ENCODE assay signal across 16 cellular contexts in the genomic region with DNA sequence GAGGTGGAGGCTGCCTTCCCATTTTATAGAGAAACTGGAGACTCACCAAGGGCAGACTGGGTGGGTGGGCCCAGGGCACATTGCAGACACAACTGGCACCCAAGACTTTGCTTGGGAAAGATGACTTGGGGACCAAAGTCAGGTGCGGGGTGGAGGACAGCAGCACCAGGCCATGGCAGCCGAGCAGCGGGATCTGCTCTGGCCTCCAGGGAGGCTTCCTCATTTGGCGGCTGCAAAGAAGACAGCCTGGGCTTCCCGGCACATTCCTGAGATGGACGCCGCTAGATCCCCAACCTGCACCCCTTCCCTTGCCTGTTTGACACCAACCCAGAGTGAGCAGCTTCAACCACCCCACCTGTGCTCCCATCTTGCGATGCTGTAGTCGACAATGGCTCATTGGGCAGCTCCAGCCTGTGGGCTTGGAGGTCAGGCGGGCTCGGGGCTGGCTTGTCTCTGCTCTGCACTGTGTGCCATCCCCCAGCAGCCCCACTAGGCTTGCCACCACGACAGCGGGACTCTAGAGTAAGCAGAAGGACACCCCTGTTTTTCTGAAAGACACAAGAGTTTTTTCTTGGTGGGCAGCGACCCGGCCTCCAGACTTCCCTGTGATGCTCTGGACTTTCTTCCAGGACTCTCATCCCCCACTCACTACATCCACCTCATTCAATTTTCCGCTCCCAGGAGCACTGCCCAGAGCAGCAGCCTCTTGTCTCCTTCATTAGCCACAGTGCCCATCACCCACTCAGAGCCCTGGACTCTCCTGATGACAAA.
DNase-seq lines count a peak whose midpoint lies in the region; ATAC-seq and TF ChIP-seq lines count a peak whose summit lies in the region.
"Had no signal": no experiment of that assay in that cellular context is flagged by ENCODE, and none has a peak within 500 bp of the region (broad histone marks: within the 10 kb centered on the region; RNA-seq: fewer than 3 reads in every experiment).

No MANE protein-coding gene starts in this region.

- H3K27me3 Mint-ChIP-seq in progenitor cell of endocrine pancreas = no peaks in the 10 kb centered on the region

- peaks cover 6% of the 10 kb centered on the region for H3K4me1 Mint-ChIP-seq in progenitor cell of endocrine pancreas (ENCODE audit: low read depth)

- peaks cover 6% of the 10 kb centered on the region for H3K9me3 Mint-ChIP-seq in progenitor cell of endocrine pancreas (ENCODE audit: low read depth)

- H3K4me3 Mint-ChIP-seq in progenitor cell of endocrine pancreas (ENCODE audit: low read depth) = no peak overlapping the region

- H3K27ac ChIP-seq in right atrium auricular region = no peak overlapping the region
- H3K27ac ChIP-seq in heart left ventricle = no peak overlapping the region
- H3K27ac ChIP-seq in psoas muscle = no peak overlapping the region

- no peak overlapping the region for H3K27ac Mint-ChIP-seq in progenitor cell of endocrine pancreas

- H3K36me3 ChIP-seq in right atrium auricular region (no peaks in the 10 kb centered on the region), heart left ventricle (no peaks in the 10 kb centered on the region), psoas muscle (ENCODE audit: insufficient read depth in 1 of 2, low read depth in 1 of 2) (no peaks in the 10 kb centered on the region)
- H3K36me3 ChIP-seq: HAP-1, MG63 had no signal

- H3K9me3 ChIP-seq in right atrium auricular region (peaks cover 0 to 12% of the 10 kb centered on the region in 2 donors), heart left ventricle (peaks cover 0 to 16% (median 6%) of the 10 kb centered on the region in 12 donors), psoas muscle (peaks cover 4% of the 10 kb centered on the region)
- H3K9me3 ChIP-seq: HAP-1, MG63 had no signal

- no peak for TF ChIP-seq POLR2A in heart left ventricle (IDR thresholded peaks at IDR 0.05)

- no peak overlapping the region for H3K4me3 ChIP-seq in right atrium auricular region
- no peak overlapping the region for H3K4me3 ChIP-seq in heart left ventricle
- no peak overlapping the region for H3K4me3 ChIP-seq in psoas muscle
- H3K4me3 ChIP-seq: HAP-1, MG63 had no signal

- TF ChIP-seq CTCF in right atrium auricular region (IDR thresholded peaks at IDR 0.05) = no peak
- no peak for TF ChIP-seq CTCF in heart left ventricle (IDR thresholded peaks at IDR 0.05)
- TF ChIP-seq CTCF in progenitor cell of endocrine pancreas (IDR thresholded peaks at IDR 0.05; ENCODE audit: unreplicated experiment) = no peak
- no peak for TF ChIP-seq CTCF in psoas muscle (IDR thresholded peaks at IDR 0.05)

- intact Hi-C loops in heart left ventricle (cut with DNase I) (no loop called here), psoas muscle (cut with DNase I) (no loop called here)

- WGBS in heart left ventricle, 4 donors = 87 to 94% (median 91%) methylated on average over 15 to 16 of the region's 16 CpGs
- WGBS in psoas muscle, 3 donors = 87 to 90% (median 90%) methylated on average over 13 to 16 of the region's 16 CpGs

- H3K27me3 ChIP-seq in right atrium auricular region (no peaks in the 10 kb centered on the region), heart left ventricle (peaks cover 0 to 7% (median 0%) of the 10 kb centered on the region in 9 donors), psoas muscle (ENCODE audit: insufficient read depth in 3 of 3, low read length in 2 of 3) (peaks cover 0 to 5% (median 0%) of the 10 kb centered on the region in 3 donors)
- H3K27me3 ChIP-seq: MG63 had no signal

- H3K4me1 ChIP-seq in right atrium auricular region (no peaks in the 10 kb centered on the region), heart left ventricle (no peaks in the 10 kb centered on the region), psoas muscle (no peaks in the 10 kb centered on the region)
- H3K4me1 ChIP-seq: HAP-1 had no signal

- ATAC-seq in heart left ventricle = no peak
- no peak for ATAC-seq in psoas muscle
- ATAC-seq in GM18870 (IDR thresholded peaks at IDR 0.05; ENCODE audit: unreplicated experiment) = no peak

- DNase-seq in right atrium auricular region (ENCODE audit: low spot score) = peak; percentile 53
- DNase-seq in heart left ventricle = no peak
- peak; percentile 16 for DNase-seq in ecto neural progenitor cell (ENCODE audit: low spot score)
- peak; percentile 3 for DNase-seq in progenitor cell of endocrine pancreas (ENCODE audit: low spot score, unreplicated experiment)
- DNase-seq in psoas muscle = no peak
- no peak for DNase-seq in central memory CD4-positive, alpha-beta T cell
- DNase-seq in activated T-cell treated with anti-CD3 and anti-CD28 coated beads for 4 hours = no peak
- DNase-seq: MG63, NCI-H1048, NCI-H1417 treated with DMSO at 0.1 percent for 48 hours, NCI-H187, NCI-H446, NCI-H526, OCI-M1 had no signal

- H3K36me3 Mint-ChIP-seq in progenitor cell of endocrine pancreas (ENCODE audit: insufficient read depth) = no peaks in the 10 kb centered on the region

Comparison
In these comparisons a context has a peak if more than half of its experiments do, and no peak if none do; other contexts are left out.
1. DNase-seq: peak in right atrium auricular region (single experiment), ecto neural progenitor cell (single experiment) and progenitor cell of endocrine pancreas (single experiment); none in heart left ventricle (0 of 5), psoas muscle (0 of 2), central memory CD4-positive, alpha-beta T cell (single experiment) and activated T-cell treated with anti-CD3 and anti-CD28 coated beads for 4 hours (single experiment).